8 cellular contexts compared by ENCODE assay signal in the genomic region with DNA sequence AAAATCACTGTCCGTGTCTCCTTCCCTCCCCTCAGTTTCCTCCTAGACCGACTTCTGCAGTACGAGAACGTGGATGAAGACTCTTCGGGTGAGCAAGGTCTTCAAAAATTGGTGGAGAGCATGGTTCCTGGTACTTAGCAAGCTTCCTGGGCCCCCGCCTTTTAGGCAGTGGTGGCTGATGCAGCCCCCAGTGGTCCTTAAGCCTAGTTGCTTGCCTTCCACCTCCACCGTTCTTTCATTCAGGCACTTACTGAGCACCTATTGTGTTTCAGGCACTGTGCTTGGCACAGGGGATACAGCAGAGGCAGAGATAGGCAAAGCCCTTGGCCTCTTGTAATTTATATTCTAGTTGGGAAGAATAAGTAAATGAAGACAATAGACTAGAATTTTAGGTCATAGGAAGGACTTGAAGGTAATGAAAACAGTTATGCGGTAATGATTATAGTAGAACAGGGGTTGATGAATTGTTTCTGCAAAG. TPM values are rescaled to one million over a fixed set of nuclear protein-coding genes. Genes with fewer than 3 reads are reported as not detected.
DNase-seq lines count a peak whose midpoint lies in the region; ATAC-seq and TF ChIP-seq lines count a peak whose summit lies in the region.

No MANE protein-coding gene starts in this region.

- H3K4me1 ChIP-seq in BE2C, result no peaks in the 10 kb centered on the region
- H3K4me1 ChIP-seq in KMS-11 (ENCODE audit: low read depth, poor library complexity, severe bottlenecking), result peaks cover 17% of the 10 kb centered on the region

- peak overlapping the region; percentile 100; the same call in 1 of the 2 replicates for H3K9ac ChIP-seq in KMS-11

- H4K20me1 ChIP-seq in KMS-11 (ENCODE audit: insufficient read depth), result no peaks in the 10 kb centered on the region

- peak overlapping the region; percentile 95 for H2AFZ ChIP-seq in KMS-11 (ENCODE audit: low read depth)

- peak overlapping the region; percentile 85 for H3K4me2 ChIP-seq in KMS-11

- peaks cover 43% of the 10 kb centered on the region for H3K4me1 Mint-ChIP-seq in central memory CD8-positive, alpha-beta T cell
- H3K4me1 Mint-ChIP-seq in naive B cell, result peaks cover 34 to 49% (median 45%) of the 10 kb centered on the region in 3 donors

- no peaks in the 10 kb centered on the region for H3K27me3 ChIP-seq in BE2C
- no peaks in the 10 kb centered on the region for H3K27me3 ChIP-seq in KMS-11 (ENCODE audit: insufficient read depth, low read depth)

- no peak for ATAC-seq in central memory CD8-positive, alpha-beta T cell (replicated peaks; ENCODE audit: extremely low read depth, poor library complexity, severe bottlenecking)
- no peak for ATAC-seq in naive B cell (ENCODE audit: low read depth in 2 of 2)
- no peak for ATAC-seq in HG03521 (IDR thresholded peaks at IDR 0.05; ENCODE audit: unreplicated experiment)

- no peaks in the 10 kb centered on the region for H3K27me3 Mint-ChIP-seq in central memory CD8-positive, alpha-beta T cell
- H3K27me3 Mint-ChIP-seq in naive B cell, result no peaks in the 10 kb centered on the region

- H3K36me3 ChIP-seq in BE2C, result peaks cover 19% of the 10 kb centered on the region
- H3K36me3 ChIP-seq in KMS-11 (ENCODE audit: insufficient read depth), result no peaks in the 10 kb centered on the region

- H3K9me3 Mint-ChIP-seq in central memory CD8-positive, alpha-beta T cell, result no peaks in the 10 kb centered on the region
- H3K9me3 Mint-ChIP-seq in naive B cell, result no peaks in the 10 kb centered on the region

- DNase-seq in BE2C (no peak), naive B cell (no peak), SW 1271 (lab: John Stamatoyannopoulos, UW) (no peak), NCI-H2107 (lab: John Stamatoyannopoulos, UW) (no peak)
- no peak for DNase-seq in central memory CD8-positive, alpha-beta T cell (ENCODE audit: low spot score in 2 of 2)
- no peak for DNase-seq in central memory CD4-positive, alpha-beta T cell

- peak overlapping the region; percentile 94 for H3K4me3 ChIP-seq in BE2C (ENCODE audit: low read depth, low read length)
- peak overlapping the region; percentile 1 for H3K4me3 ChIP-seq in KMS-11 (IDR thresholded peaks at IDR 0.05; ENCODE audit: insufficient read depth, low read depth, low read length)

- peak overlapping the region; percentile 96 for H3K27ac Mint-ChIP-seq in central memory CD8-positive, alpha-beta T cell (ENCODE audit: low read depth)
- H3K27ac Mint-ChIP-seq in naive B cell, result peak overlapping the region in 5 of 6 donors; percentile 80 to 99 (median 95)

- peaks cover 31% of the 10 kb centered on the region for H3K36me3 Mint-ChIP-seq in central memory CD8-positive, alpha-beta T cell (ENCODE audit: insufficient read depth)
- peaks cover 0 to 9% of the 10 kb centered on the region in 2 donors for H3K36me3 Mint-ChIP-seq in naive B cell

- no peaks in the 10 kb centered on the region for H3K9me3 ChIP-seq in BE2C

- no peak overlapping the region for H3K27ac ChIP-seq in KMS-11

- TF ChIP-seq CTCF in BE2C (IDR thresholded peaks at IDR 0.05; ENCODE audit: low read depth, low read length), result no peak
- TF ChIP-seq CTCF in KMS-11 (conservative IDR thresholded peaks at IDR 0.05; ENCODE audit: low read depth, low read length), result no peak

- peaks cover 10% of the 10 kb centered on the region; the same call in 1 of the 2 replicates for H3K79me2 ChIP-seq in KMS-11 (ENCODE audit: insufficient read depth, low read depth)

- peak overlapping the region; percentile 99 for H3K4me3 Mint-ChIP-seq in central memory CD8-positive, alpha-beta T cell
- peak overlapping the region; percentile 95 to 99 (median 98) for H3K4me3 Mint-ChIP-seq in naive B cell

RNA-seq across cellular contexts. Expression of a gene that starts 0.8 kb away (rescaled TPM):
- polyA plus RNA-seq in BE2C (2012; ENCODE audit: insufficient read depth, insufficient read length, low read depth), result 302 TPM
- polyA plus RNA-seq in naive B cell (ENCODE audit: low read depth in 6 of 6), result 1 to 10 TPM; 2.1 to 8.7 (median 6.9) TPM

RNA-seq across cellular contexts. Expression of a gene that starts 1.4 kb away (rescaled TPM):
- polyA plus RNA-seq in BE2C (2012; ENCODE audit: insufficient read depth, insufficient read length, low read depth), result 58.7 TPM
- polyA plus RNA-seq in naive B cell (ENCODE audit: low read depth in 6 of 6), result 10 to 100 TPM; 10.7 to 21.8 (median 13.3) TPM

RNA-seq across cellular contexts. Expression of a gene that starts 14.0 kb away (rescaled TPM):
- polyA plus RNA-seq in BE2C (2012; ENCODE audit: insufficient read depth, insufficient read length, low read depth), result 22.3 TPM
- polyA plus RNA-seq in naive B cell (ENCODE audit: low read depth in 6 of 6), result not detected

RNA-seq across cellular contexts. Expression of a gene that starts 23.1 kb away (rescaled TPM):
- polyA plus RNA-seq in BE2C (2012; ENCODE audit: insufficient read depth, insufficient read length, low read depth), result 57.8 TPM
- polyA plus RNA-seq in naive B cell (ENCODE audit: low read depth in 6 of 6), result 1 to 10 TPM; 2.3 to 8.5 (median 3.4) TPM

RNA-seq across cellular contexts. Expression of a gene that starts 26.2 kb away (rescaled TPM):
- polyA plus RNA-seq in BE2C (2012; ENCODE audit: insufficient read depth, insufficient read length, low read depth), result 4.3 TPM
- polyA plus RNA-seq in naive B cell (ENCODE audit: low read depth in 6 of 6), result not detected
